In genomic region chr19:1275260-1275975, GRCh38 we compare ENCODE assay signal across 8 cellular contexts. TPM values are rescaled to one million over a fixed set of nuclear protein-coding genes. Genes with fewer than 3 reads are reported as not detected.
DNase-seq lines count a peak whose midpoint lies in the region; ATAC-seq lines count a peak whose summit lies in the region.

TSS of gene FAM174C (plus strand) at chr19:1275530. CDS start at chr19:1275550, 20 bp downstream.

- peak; percentile 92 to 93 for DNase-seq in AML-193 (lab: John Stamatoyannopoulos, UW)
- peak; percentile 99 for DNase-seq in GM19238 (ENCODE audit: insufficient read length, low spot score)
- peak; percentile 71 for DNase-seq in NCI-H510A treated with DMSO at 0.1 percent for 48 hours (lab: John Stamatoyannopoulos, UW)
- peak; percentile 87 to 94 for DNase-seq in activated CD4-positive, alpha-beta T cell treated with anti-CD3 and anti-CD28 coated beads for 24 hours (ENCODE audit: low read depth in 2 of 2)
- peak; percentile 96 for DNase-seq in cerebellum (ENCODE audit: low spot score)
- peak; percentile 84 for DNase-seq in kidney glomerular epithelial cell (lab: John Stamatoyannopoulos, UW)
- peak; percentile 87 for DNase-seq in stimulated activated CD4-positive, alpha-beta T cell treated with anti-CD3 and anti-CD28 coated beads, Interleukin-1b, Interleukin-23, amount 100 ng/mL, for 1 hour (ENCODE audit: low read depth in 2 of 2)

- ATAC-seq in HG03439 (IDR thresholded peaks at IDR 0.05; ENCODE audit: unreplicated experiment): peak; percentile 65

RNA-seq across cellular contexts. Expression of gene FAM174C, which starts in this region (rescaled TPM):
- total RNA-seq in cerebellum: 7.0 TPM

Comparison
In these comparisons a context has a peak if more than half of its experiments do, and no peak if none do; other contexts are left out.
1. Peak in every context shown above with its lines: DNase-seq and ATAC-seq.